In genomic region chr16:2238396-2239230, GRCh38 we compare ENCODE assay signal across 10 cellular contexts. TPM values are rescaled to one million over a fixed set of nuclear protein-coding genes. Genes with fewer than 3 reads are reported as not detected.
A peak's percentile ranks its signal among the peaks of the same experiment; 100 is the strongest.
DNase-seq lines count a peak whose midpoint lies in the region; ATAC-seq, FAIRE-seq and TF ChIP-seq lines count a peak whose summit lies in the region.
"Had no signal": no experiment of that assay in that cellular context is flagged by ENCODE, and none has a peak within 500 bp of the region (broad histone marks: within the 10 kb centered on the region; RNA-seq: fewer than 3 reads in every experiment).

No MANE protein-coding gene starts in this region.

- H3K27ac ChIP-seq in K562 (ENCODE audit: extremely low read depth, low read depth, low read length) (no peak overlapping the region), osteoblast (ENCODE audit: low read depth, low read length) (no peak overlapping the region)
- H3K27ac ChIP-seq: colonic mucosa had no signal

- peak; percentile 39 for TF ChIP-seq POLR2A in K562 (conservative IDR thresholded peaks at IDR 0.05)

- H3K4me2 ChIP-seq in K562 (ENCODE audit: insufficient read depth, low read length), result no peak overlapping the region
- no peak overlapping the region for H3K4me2 ChIP-seq in osteoblast (ENCODE audit: insufficient read depth, low read length)

- in situ Hi-C loops in K562 (cut with MboI), result no loop called here

- H3K4me1 ChIP-seq in K562 (replicated peaks in 1 of 2; ENCODE audit: control insufficient read depth in 2 of 2, insufficient read depth in 2 of 2, low read length in 2 of 2) (peaks cover 0 to 53% of the 10 kb centered on the region in 2 experiments; a peak in 2 of 5 replicates), osteoblast (ENCODE audit: insufficient read depth, low read length) (peaks cover 6% of the 10 kb centered on the region)

- ATAC-seq in K562, result peak; percentile 36
- ATAC-seq in HG03175 (IDR thresholded peaks at IDR 0.05; ENCODE audit: unreplicated experiment), result no peak

- FAIRE-seq in K562 (lab: Jason Lieb, UNC), result no peak

- H3K4me3 ChIP-seq in K562, result no peak overlapping the region
- H3K4me3 ChIP-seq in osteoblast (ENCODE audit: insufficient read depth, low read length), result no peak overlapping the region
- H3K4me3 ChIP-seq: colonic mucosa had no signal

- no peak for TF ChIP-seq RAD21 in K562 (CRISPR knock-in tag; conservative IDR thresholded peaks at IDR 0.05 in 1 of 2, IDR thresholded peaks at IDR 0.05 in 1 of 2)

- no peak overlapping the region for H2AFZ ChIP-seq in K562 (ENCODE audit: low read depth, low read length)
- no peak overlapping the region for H2AFZ ChIP-seq in osteoblast (ENCODE audit: low read length)

- no peaks in the 10 kb centered on the region for H3K9me1 ChIP-seq in K562 (ENCODE audit: control insufficient read depth, insufficient read depth, low read length)

- peak; percentile 70 for DNase-seq in DMS 273 (lab: John Stamatoyannopoulos, UW; ENCODE audit: unreplicated experiment)
- no peak for DNase-seq in DMS 273 treated with DMSO at 0.1 percent for 48 hours (lab: John Stamatoyannopoulos, UW)
- DNase-seq in K562 (ENCODE audit: extremely low read depth in 1 of 4, low spot score in 3 of 4), result no peak
- DNase-seq in osteoblast (ENCODE audit: insufficient read length, low spot score, missing footprints), result peak; percentile 77
- DNase-seq in progenitor cell of endocrine pancreas (ENCODE audit: low spot score, unreplicated experiment), result no peak
- DNase-seq: colonic mucosa, NCI-H446 treated with DMSO at 0.1 percent for 48 hours, SHP77 had no signal

- H3K36me3 ChIP-seq in K562 (ENCODE audit: control insufficient read depth, insufficient read depth, low read length) (peaks cover 57% of the 10 kb centered on the region; the same call in 2 of the 3 replicates), osteoblast (ENCODE audit: insufficient read depth, low read length) (peaks cover 32% of the 10 kb centered on the region)

- CTCF ChIA-PET in K562 (lab: Yijun Ruan, JAX; ENCODE audit: low intra/inter-chr PET ratio), result no interaction called here

- H3K9ac ChIP-seq in K562 (ENCODE audit: insufficient read depth in 1 of 2, low read depth in 2 of 2, low read length in 2 of 2), result peak overlapping the region in 1 of 2 experiments; percentile 52; a peak in 1 of 4 replicates

- H3K79me2 ChIP-seq in K562 (ENCODE audit: control insufficient read depth, insufficient read depth, low read length) (no peaks in the 10 kb centered on the region), osteoblast (ENCODE audit: insufficient read depth, low read length) (no peaks in the 10 kb centered on the region)

- intact Hi-C loops in K562 (cut with micrococcal nuclease), result no loop called here

- H4K20me1 ChIP-seq in K562 (replicated peaks; ENCODE audit: control insufficient read depth, insufficient read depth, low read length) (no peaks in the 10 kb centered on the region), osteoblast (ENCODE audit: insufficient read depth, low read length) (peaks cover 21% of the 10 kb centered on the region)

- TF ChIP-seq EP300 in K562 (IDR thresholded peaks at IDR 0.05; ENCODE audit: low read length), result no peak

- H3K36me3 Mint-ChIP-seq in progenitor cell of endocrine pancreas (ENCODE audit: insufficient read depth), result peaks cover 15% of the 10 kb centered on the region

- no peaks in the 10 kb centered on the region for H3K27me3 ChIP-seq in K562 (ENCODE audit: control insufficient read depth in 2 of 2, insufficient read depth in 2 of 2, low read length in 2 of 2)
- H3K27me3 ChIP-seq in osteoblast (ENCODE audit: insufficient read depth, low read length), result peaks cover 13% of the 10 kb centered on the region

- no peaks in the 10 kb centered on the region for H3K9me3 Mint-ChIP-seq in progenitor cell of endocrine pancreas (ENCODE audit: low read depth)

- WGBS in K562 (ENCODE audit: insufficient coverage, low coverage, missing lambda C conversion rate), result 83% methylated on average over 17 of the region's 22 CpGs

- no peak overlapping the region for H3K4me3 Mint-ChIP-seq in progenitor cell of endocrine pancreas (ENCODE audit: low read depth)

- H3K9me3 ChIP-seq in K562 (replicated peaks; ENCODE audit: control insufficient read depth, insufficient read depth, low read depth, low read length), result no peaks in the 10 kb centered on the region
- no peaks in the 10 kb centered on the region for H3K9me3 ChIP-seq in osteoblast (ENCODE audit: low read depth, low read length)
- H3K9me3 ChIP-seq: Caco-2, colonic mucosa had no signal

- TF ChIP-seq CTCF in K562 (IDR thresholded peaks at IDR 0.05 in 2 of 3, conservative IDR thresholded peaks at IDR 0.05 in 1 of 3; ENCODE audit: insufficient read depth in 2 of 3, low read depth in 1 of 3, low read length in 3 of 3), result no peak
- no peak for TF ChIP-seq CTCF in osteoblast (IDR thresholded peaks at IDR 0.05; ENCODE audit: extremely low read depth, low read depth, low read length)
- no peak for TF ChIP-seq CTCF in progenitor cell of endocrine pancreas (IDR thresholded peaks at IDR 0.05; ENCODE audit: unreplicated experiment)

- BruUV-seq in K562 (replicated peaks; lab: Mats Ljungman, UMichigan), result no TSS peak

- H3K27ac Mint-ChIP-seq in progenitor cell of endocrine pancreas, result no peak overlapping the region

- H3K27me3 Mint-ChIP-seq in progenitor cell of endocrine pancreas, result peaks cover 5% of the 10 kb centered on the region

- no peaks in the 10 kb centered on the region for H3K4me1 Mint-ChIP-seq in progenitor cell of endocrine pancreas (ENCODE audit: low read depth)

- POLR2A ChIA-PET in K562 (lab: Yijun Ruan, JAX), result interaction anchor here (0.5 to 6.6 kb wide), 8 partner anchors 9 to 84 kb away, joined by 3 to 39 read pairs (median 3); partner anchors contain the start of genes ECI1 and TRAF7

RNA-seq across cellular contexts. Expression of gene DNASE1L2, which starts 2.4 kb away (rescaled TPM):
- 8.6 and 40.6 TPM in 2 replicates for total RNA-seq in K562 (2011; cell fraction: chromatin; rRNA removed; ENCODE audit: low replicate concordance)
- 34.9 and 37.8 TPM in 2 replicates for total RNA-seq in K562 (2011; cell fraction: nucleolus; rRNA removed)
- 12.8 and 15.3 TPM in 2 replicates for total RNA-seq in K562 (2011; cell fraction: nucleoplasm; rRNA removed)
- total RNA-seq in K562 (2014; rRNA removed) (2.2 and 2.6 TPM in 2 replicates), K562 (2014; rRNA removed; fragmentation: Illumina TruSeq; extraction: Trizol) (0.11 TPM in 1 of 2 replicates, not detected in the other), K562 (2015; rRNA removed; fragmentation: Illumina TruSeq; extraction: Trizol) (1.9 and 2.1 TPM in 2 replicates), K562 (2021) (2.7 and 4.1 TPM in 2 replicates), osteoblast (0.72 and 0.88 TPM in 2 replicates), progenitor cell of endocrine pancreas (1.7 and 2.1 TPM in 2 replicates)
- polyA plus RNA-seq in K562 (2011; rRNA removed) (1.6 and 4.6 TPM in 2 replicates), K562 (2014; fragmentation: Illumina TruSeq; extraction: Trizol) (0.25 and 0.83 TPM in 2 replicates), K562 (2014; fragmentation: Nextera tagmentation; extraction: Ambion mirVana) (under 1 TPM in 1 of 2 experiments, not detected in 1; 0.08 TPM), K562 (2014; rRNA removed) (2.5 and 3.1 TPM in 2 replicates)
- polyA plus RNA-seq in K562 (2011; cell fraction: cytosol; rRNA removed), result 2.3 and 6.0 TPM in 2 replicates
- 47.3 and 57.1 TPM in 2 replicates for polyA plus RNA-seq in K562 (2011; cell fraction: nucleus; rRNA removed)
- 2.7 and 5.3 TPM in 2 replicates for polyA plus RNA-seq in K562 (2012)
- polyA minus RNA-seq in K562 (2011; rRNA and poly(A)+ RNA removed), result 0.11 and 0.45 TPM in 2 replicates
- 0.38 and 1.8 TPM in 2 replicates for polyA minus RNA-seq in K562 (2011; cell fraction: cytosol; rRNA and poly(A)+ RNA removed)
- 5.1 and 6.1 TPM in 2 replicates for polyA minus RNA-seq in K562 (2011; cell fraction: nucleus; rRNA and poly(A)+ RNA removed)

RNA-seq across cellular contexts. Expression of gene ECI1, which starts 12.8 kb away (rescaled TPM):
- 82.7 and 201 TPM in 2 replicates for total RNA-seq in K562 (2011; cell fraction: chromatin; rRNA removed; ENCODE audit: low replicate concordance)
- total RNA-seq in K562 (2011; cell fraction: nucleolus; rRNA removed), result 140 and 148 TPM in 2 replicates
- 85.4 and 93.3 TPM in 2 replicates for total RNA-seq in K562 (2011; cell fraction: nucleoplasm; rRNA removed)
- total RNA-seq in K562 (2014; rRNA removed) (175 and 241 TPM in 2 replicates), K562 (2014; rRNA removed; fragmentation: Illumina TruSeq; extraction: Trizol) (21.4 and 22.6 TPM in 2 replicates), K562 (2015; rRNA removed; fragmentation: Illumina TruSeq; extraction: Trizol) (54.0 and 55.0 TPM in 2 replicates), K562 (2021) (172 and 181 TPM in 2 replicates), osteoblast (42.3 and 44.5 TPM in 2 replicates), progenitor cell of endocrine pancreas (69.2 and 72.6 TPM in 2 replicates)
- polyA plus RNA-seq in K562 (2011; rRNA removed) (70.5 and 106 TPM in 2 replicates), K562 (2014; fragmentation: Illumina TruSeq; extraction: Trizol) (32.0 and 72.2 TPM in 2 replicates), K562 (2014; fragmentation: Nextera tagmentation; extraction: Ambion mirVana) (1 to 10 TPM; 4.7 to 7.6 TPM), K562 (2014; rRNA removed) (189 and 199 TPM in 2 replicates)
- polyA plus RNA-seq in K562 (2011; cell fraction: cytosol; rRNA removed), result 147 and 284 TPM in 2 replicates
- polyA plus RNA-seq in K562 (2011; cell fraction: nucleus; rRNA removed), result 105 and 118 TPM in 2 replicates
- polyA plus RNA-seq in K562 (2012), result 136 and 268 TPM in 2 replicates
- polyA minus RNA-seq in K562 (2011; rRNA and poly(A)+ RNA removed), result 14.3 and 21.6 TPM in 2 replicates
- polyA minus RNA-seq in K562 (2011; cell fraction: cytosol; rRNA and poly(A)+ RNA removed), result 51.2 and 72.4 TPM in 2 replicates
- 26.7 and 36.3 TPM in 2 replicates for polyA minus RNA-seq in K562 (2011; cell fraction: nucleus; rRNA and poly(A)+ RNA removed)

RNA-seq across cellular contexts. Expression of gene E4F1, which starts 15.2 kb away (rescaled TPM):
- 59.2 and 250 TPM in 2 replicates for total RNA-seq in K562 (2011; cell fraction: chromatin; rRNA removed; ENCODE audit: low replicate concordance)
- total RNA-seq in K562 (2011; cell fraction: nucleolus; rRNA removed), result 208 and 236 TPM in 2 replicates
- 68.1 and 94.3 TPM in 2 replicates for total RNA-seq in K562 (2011; cell fraction: nucleoplasm; rRNA removed)
- total RNA-seq in K562 (2014; rRNA removed) (94.9 and 97.1 TPM in 2 replicates), K562 (2014; rRNA removed; fragmentation: Illumina TruSeq; extraction: Trizol) (3.7 and 5.5 TPM in 2 replicates), K562 (2015; rRNA removed; fragmentation: Illumina TruSeq; extraction: Trizol) (33.1 and 37.3 TPM in 2 replicates), K562 (2021) (53.2 and 63.2 TPM in 2 replicates), osteoblast (30.9 and 31.5 TPM in 2 replicates), progenitor cell of endocrine pancreas (30.9 and 33.7 TPM in 2 replicates)
- polyA plus RNA-seq in K562 (2011; rRNA removed) (20.4 and 32.0 TPM in 2 replicates), K562 (2014; fragmentation: Illumina TruSeq; extraction: Trizol) (5.6 and 23.2 TPM in 2 replicates), K562 (2014; fragmentation: Nextera tagmentation; extraction: Ambion mirVana) (under 1 TPM; 0.48 to 0.96 TPM), K562 (2014; rRNA removed) (58.7 and 62.7 TPM in 2 replicates)
- polyA plus RNA-seq in K562 (2011; cell fraction: cytosol; rRNA removed), result 27.5 and 65.2 TPM in 2 replicates
- polyA plus RNA-seq in K562 (2011; cell fraction: nucleus; rRNA removed), result 215 and 329 TPM in 2 replicates
- polyA plus RNA-seq in K562 (2012), result 34.9 and 35.9 TPM in 2 replicates
- polyA minus RNA-seq in K562 (2011; rRNA and poly(A)+ RNA removed), result 5.5 and 8.4 TPM in 2 replicates
- 30.6 and 30.9 TPM in 2 replicates for polyA minus RNA-seq in K562 (2011; cell fraction: cytosol; rRNA and poly(A)+ RNA removed)
- 67.1 and 68.3 TPM in 2 replicates for polyA minus RNA-seq in K562 (2011; cell fraction: nucleus; rRNA and poly(A)+ RNA removed)

RNA-seq across cellular contexts. Expression of gene PGP, which starts 24.0 kb away (rescaled TPM):
- 31.1 and 74.2 TPM in 2 replicates for total RNA-seq in K562 (2011; cell fraction: chromatin; rRNA removed; ENCODE audit: low replicate concordance)
- total RNA-seq in K562 (2011; cell fraction: nucleolus; rRNA removed), result 69.6 and 75.5 TPM in 2 replicates
- 40.6 and 42.6 TPM in 2 replicates for total RNA-seq in K562 (2011; cell fraction: nucleoplasm; rRNA removed)
- total RNA-seq in K562 (2014; rRNA removed) (57.6 and 70.2 TPM in 2 replicates), K562 (2014; rRNA removed; fragmentation: Illumina TruSeq; extraction: Trizol) (8.5 and 11.4 TPM in 2 replicates), K562 (2015; rRNA removed; fragmentation: Illumina TruSeq; extraction: Trizol) (24.1 and 26.5 TPM in 2 replicates), K562 (2021) (44.9 and 49.6 TPM in 2 replicates), osteoblast (14.1 and 14.4 TPM in 2 replicates), progenitor cell of endocrine pancreas (28.5 and 30.6 TPM in 2 replicates)
- polyA plus RNA-seq in K562 (2011; rRNA removed) (19.6 and 27.9 TPM in 2 replicates), K562 (2014; fragmentation: Illumina TruSeq; extraction: Trizol) (14.2 and 20.7 TPM in 2 replicates), K562 (2014; fragmentation: Nextera tagmentation; extraction: Ambion mirVana) (1 to 10 TPM; 1.1 to 3.0 TPM), K562 (2014; rRNA removed) (54.0 and 55.6 TPM in 2 replicates)
- 27.6 and 84.2 TPM in 2 replicates for polyA plus RNA-seq in K562 (2011; cell fraction: cytosol; rRNA removed)
- polyA plus RNA-seq in K562 (2011; cell fraction: nucleus; rRNA removed), result 92.6 and 123 TPM in 2 replicates
- 33.7 and 34.1 TPM in 2 replicates for polyA plus RNA-seq in K562 (2012)
- 7.3 and 7.4 TPM in 2 replicates for polyA minus RNA-seq in K562 (2011; rRNA and poly(A)+ RNA removed)
- polyA minus RNA-seq in K562 (2011; cell fraction: cytosol; rRNA and poly(A)+ RNA removed), result 13.6 and 18.7 TPM in 2 replicates
- 29.8 and 32.1 TPM in 2 replicates for polyA minus RNA-seq in K562 (2011; cell fraction: nucleus; rRNA and poly(A)+ RNA removed)

RNA-seq across cellular contexts. Expression of gene BRICD5, which starts 27.9 kb away (rescaled TPM):
- 10.6 and 42.5 TPM in 2 replicates for total RNA-seq in K562 (2011; cell fraction: chromatin; rRNA removed; ENCODE audit: low replicate concordance)
- 29.7 and 34.7 TPM in 2 replicates for total RNA-seq in K562 (2011; cell fraction: nucleolus; rRNA removed)
- 10.8 and 18.8 TPM in 2 replicates for total RNA-seq in K562 (2011; cell fraction: nucleoplasm; rRNA removed)
- total RNA-seq in K562 (2014; rRNA removed), result 2.9 and 3.5 TPM in 2 replicates
- 0.32 and 0.40 TPM in 2 replicates for total RNA-seq in K562 (2014; rRNA removed; fragmentation: Illumina TruSeq; extraction: Trizol)
- 3.4 and 4.1 TPM in 2 replicates for total RNA-seq in K562 (2015; rRNA removed; fragmentation: Illumina TruSeq; extraction: Trizol)
- total RNA-seq in K562 (2021), result 2.0 and 4.0 TPM in 2 replicates
- polyA plus RNA-seq in K562 (2011; rRNA removed), result 1.8 and 3.2 TPM in 2 replicates
- 2.8 and 13.2 TPM in 2 replicates for polyA plus RNA-seq in K562 (2011; cell fraction: cytosol; rRNA removed)
- polyA plus RNA-seq in K562 (2011; cell fraction: nucleus; rRNA removed), result 33.5 and 71.7 TPM in 2 replicates
- 5.8 and 14.0 TPM in 2 replicates for polyA plus RNA-seq in K562 (2012)
- 0.49 and 3.8 TPM in 2 replicates for polyA plus RNA-seq in K562 (2014; fragmentation: Illumina TruSeq; extraction: Trizol)
- polyA plus RNA-seq in K562 (2014; fragmentation: Nextera tagmentation; extraction: Ambion mirVana), result under 1 TPM in 1 of 2 experiments, not detected in 1; 0.24 TPM
- 5.1 and 15.1 TPM in 2 replicates for polyA plus RNA-seq in K562 (2014; rRNA removed)
- 0.28 and 0.54 TPM in 2 replicates for polyA minus RNA-seq in K562 (2011; rRNA and poly(A)+ RNA removed)
- polyA minus RNA-seq in K562 (2011; cell fraction: cytosol; rRNA and poly(A)+ RNA removed), result 0.57 TPM in 1 of 2 replicates, not detected in the other
- 3.4 and 6.9 TPM in 2 replicates for polyA minus RNA-seq in K562 (2011; cell fraction: nucleus; rRNA and poly(A)+ RNA removed)
- 1.5 and 2.5 TPM in 2 replicates for total RNA-seq in osteoblast
- 22.5 and 24.6 TPM in 2 replicates for total RNA-seq in progenitor cell of endocrine pancreas

Comparison
In these comparisons a context has a peak if more than half of its experiments do, and no peak if none do; other contexts are left out.
1. DNase-seq: peak in DMS 273 (single experiment) and osteoblast (single experiment); none in DMS 273 treated with DMSO at 0.1 percent for 48 hours (single experiment), K562 (0 of 4) and progenitor cell of endocrine pancreas (single experiment).